Comparison of ENCODE assay signal across 7 cellular contexts in the genomic region with DNA sequence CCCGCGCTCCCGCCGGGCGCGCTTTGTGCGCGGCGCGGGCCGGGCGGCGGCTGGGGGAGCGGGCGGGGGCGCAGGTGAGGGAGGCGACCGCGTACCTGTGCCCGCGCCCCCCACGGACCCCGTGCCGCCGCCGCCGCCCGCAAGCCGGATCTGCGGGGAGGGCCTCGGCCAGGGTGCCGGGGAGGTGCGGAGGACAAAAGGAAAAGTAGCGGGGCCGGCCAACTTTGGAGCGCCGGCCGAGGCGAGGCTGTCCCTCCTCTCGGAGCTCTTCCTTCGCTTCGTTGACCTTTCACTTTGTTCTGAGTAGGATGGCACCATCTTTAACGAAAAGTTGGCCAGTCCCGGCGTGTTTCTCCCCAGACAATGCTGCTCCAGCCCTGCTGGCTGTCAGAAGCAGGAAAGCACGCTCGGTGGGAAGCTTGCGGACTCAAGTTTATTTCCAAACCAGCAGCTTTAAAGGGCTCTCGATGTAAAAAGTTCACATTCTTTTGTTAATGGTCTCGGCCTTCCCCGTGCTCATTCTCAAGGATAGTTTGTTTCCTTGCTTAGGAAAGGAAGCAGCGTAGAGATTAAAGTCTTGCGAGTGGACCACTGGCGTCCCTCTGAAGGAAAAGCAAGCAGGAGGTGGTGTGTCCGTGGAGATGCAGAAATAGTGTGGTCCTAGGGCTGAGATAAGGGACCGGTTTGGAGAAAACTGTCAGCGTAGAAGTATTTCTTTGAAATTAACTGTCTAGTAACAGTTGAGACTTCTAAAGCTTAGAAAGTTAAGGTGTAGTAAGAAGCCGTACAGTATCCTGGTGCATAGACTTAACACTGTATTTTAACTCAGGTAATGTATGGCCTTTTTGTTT. TPM values are rescaled to one million over a fixed set of nuclear protein-coding genes. Genes with fewer than 3 reads are reported as not detected.
A peak's percentile ranks its signal among the peaks of the same experiment; 100 is the strongest.
DNase-seq lines count a peak whose midpoint lies in the region; ATAC-seq and TF ChIP-seq lines count a peak whose summit lies in the region.

No MANE protein-coding gene starts in this region.

- in situ Hi-C loops in G401 (cut with HindIII; ENCODE audit: low sequenced_read_pairs): no loop called here

- H3K27ac ChIP-seq in neutrophil: peak overlapping the region; percentile 84

- peak overlapping the region; percentile 89 to 95 (median 91) for H3K27ac Mint-ChIP-seq in IgD-negative memory B cell

- peaks cover 26 to 29% of the 10 kb centered on the region in 2 experiments for H3K4me1 ChIP-seq in neutrophil (ENCODE audit: control insufficient read depth in 1 of 2, insufficient read depth in 1 of 2, low read depth in 1 of 2, low read length in 1 of 2)

- H3K27me3 ChIP-seq in neutrophil: no peaks in the 10 kb centered on the region

- H3K27me3 Mint-ChIP-seq in IgD-negative memory B cell: no peaks in the 10 kb centered on the region
- no peaks in the 10 kb centered on the region for H3K27me3 Mint-ChIP-seq in activated T-cell treated with anti-CD3 and anti-CD28 coated beads, Interleukin-2, amount 50 U/mL, for 4 hours (ENCODE audit: low read depth)

- H3K4me1 Mint-ChIP-seq in IgD-negative memory B cell: peaks cover 19 to 33% (median 22%) of the 10 kb centered on the region in 3 donors
- peaks cover 46% of the 10 kb centered on the region for H3K4me1 Mint-ChIP-seq in activated T-cell treated with anti-CD3 and anti-CD28 coated beads, Interleukin-2, amount 50 U/mL, for 4 hours (ENCODE audit: low read depth)

- peak; percentile 15 for ATAC-seq in GM21390 (IDR thresholded peaks at IDR 0.05; ENCODE audit: unreplicated experiment)
- peak; percentile 4 to 10 for ATAC-seq in activated T-cell treated with anti-CD3 and anti-CD28 coated beads, Interleukin-2, amount 50 U/mL, for 4 hours

- peaks cover 25% of the 10 kb centered on the region for H3K36me3 ChIP-seq in neutrophil

- H3K9me3 ChIP-seq in neutrophil: no peaks in the 10 kb centered on the region

- no peaks in the 10 kb centered on the region for H3K36me3 Mint-ChIP-seq in IgD-negative memory B cell
- H3K36me3 Mint-ChIP-seq in activated T-cell treated with anti-CD3 and anti-CD28 coated beads, Interleukin-2, amount 50 U/mL, for 4 hours (ENCODE audit: insufficient read depth): peaks cover 7% of the 10 kb centered on the region

- peak overlapping the region; percentile 89 to 96 (median 92) for H3K4me3 Mint-ChIP-seq in IgD-negative memory B cell
- peak overlapping the region; percentile 89 for H3K4me3 Mint-ChIP-seq in activated T-cell treated with anti-CD3 and anti-CD28 coated beads, Interleukin-2, amount 50 U/mL, for 4 hours

- H3K9me3 Mint-ChIP-seq in IgD-negative memory B cell: no peaks in the 10 kb centered on the region
- H3K9me3 Mint-ChIP-seq in activated T-cell treated with anti-CD3 and anti-CD28 coated beads, Interleukin-2, amount 50 U/mL, for 4 hours: no peaks in the 10 kb centered on the region

- H3K4me3 ChIP-seq in fibroblast of pulmonary artery (replicated peaks; ENCODE audit: low read depth, low read length) (peak overlapping the region; percentile 61), neutrophil (ENCODE audit: low read depth in 1 of 2, low read length in 1 of 2) (peak overlapping the region; percentile 66 to 79)

- TF ChIP-seq CTCF in fibroblast of pulmonary artery (IDR thresholded peaks at IDR 0.05; ENCODE audit: low read length, missing control alignments) (no peak), neutrophil (IDR thresholded peaks at IDR 0.05) (no peak)

- peak; percentile 32 for DNase-seq in G401 (ENCODE audit: low spot score)
- DNase-seq in activated T-cell treated with anti-CD3 and anti-CD28 coated beads, Interleukin-2, amount 50 U/mL, for 4 hours: no peak
- DNase-seq in fibroblast of pulmonary artery (ENCODE audit: low read depth): peak; percentile 57
- no peak for DNase-seq in GF-D8 (lab: John Stamatoyannopoulos, UW)

RNA-seq across cellular contexts. Expression of gene EHMT1, which starts 0.7 kb away (rescaled TPM):
- total RNA-seq in G401 (2014; rRNA removed; shearing (Covaris generic)): 97.4 and 101 TPM in 2 replicates
- 39.1 TPM for polyA plus RNA-seq in IgD-negative memory B cell
- total RNA-seq in activated T-cell treated with anti-CD3 and anti-CD28 coated beads, Interleukin-2, amount 50 U/mL, for 4 hours: 10 to 100 TPM; 76.6 to 79.1 (median 78.1) TPM

RNA-seq across cellular contexts. Expression of gene ARRDC1, which starts 14.0 kb away (rescaled TPM):
- 29.5 and 30.5 TPM in 2 replicates for total RNA-seq in G401 (2014; rRNA removed; shearing (Covaris generic))
- 49.2 TPM for polyA plus RNA-seq in IgD-negative memory B cell
- total RNA-seq in activated T-cell treated with anti-CD3 and anti-CD28 coated beads, Interleukin-2, amount 50 U/mL, for 4 hours: 10 to 100 TPM; 27.5 to 39.3 (median 33.8) TPM

RNA-seq across cellular contexts. Expression of gene ZMYND19, which starts 29.2 kb away (rescaled TPM):
- total RNA-seq in G401 (2014; rRNA removed; shearing (Covaris generic)): 33.5 and 36.0 TPM in 2 replicates
- 8.8 TPM for polyA plus RNA-seq in IgD-negative memory B cell
- total RNA-seq in activated T-cell treated with anti-CD3 and anti-CD28 coated beads, Interleukin-2, amount 50 U/mL, for 4 hours: 100 to 1,000 TPM in 2 of 3 donors, 10 to 100 TPM in 1; 98.6 to 122 (median 106) TPM

RNA-seq across cellular contexts. Expression of gene DPH7, which starts 40.7 kb away (rescaled TPM):
- 39.0 and 46.2 TPM in 2 replicates for total RNA-seq in G401 (2014; rRNA removed; shearing (Covaris generic))
- polyA plus RNA-seq in IgD-negative memory B cell: 38.3 TPM
- 10 to 100 TPM; 34.1 to 37.7 (median 35.2) TPM for total RNA-seq in activated T-cell treated with anti-CD3 and anti-CD28 coated beads, Interleukin-2, amount 50 U/mL, for 4 hours

Comparison
In these comparisons a context has a peak if more than half of its experiments do, and no peak if none do; other contexts are left out.
1. DNase-seq: peak in G401 (single experiment) and fibroblast of pulmonary artery (single experiment); none in activated T-cell treated with anti-CD3 and anti-CD28 coated beads, Interleukin-2, amount 50 U/mL, for 4 hours (single experiment) and GF-D8 (single experiment).